2 cellular contexts compared by ENCODE assay signal in genomic region chr1:11893907-11894251, GRCh38.
TF ChIP-seq lines count a peak whose summit lies in the region.

No MANE protein-coding gene starts in this region.

TF ChIP-seq in GM23338, 12 proteins besides CTCF, POLR2A, EP300 and RAD21:
- no peak for TF ChIP-seq STAT1 (IDR thresholded peaks at IDR 0.05; ENCODE audit: unreplicated experiment)
- peak; percentile 37 for TF ChIP-seq REST (IDR thresholded peaks at IDR 0.05; ENCODE audit: unreplicated experiment)

TF ChIP-seq in endothelial cell of umbilical vein, 7 proteins besides CTCF, POLR2A, EP300 and RAD21:
- TF ChIP-seq MYC (IDR thresholded peaks at IDR 0.05; ENCODE audit: low read depth, low read length) (no peak), JUN (IDR thresholded peaks at IDR 0.05; ENCODE audit: borderline replicate concordance, insufficient read depth, insufficient read length, low read depth) (no peak), GATA2 (IDR thresholded peaks at IDR 0.05; ENCODE audit: insufficient read depth, insufficient read length, low read depth, low read length) (no peak), EZH2 (IDR thresholded peaks at IDR 0.05; ENCODE audit: borderline replicate concordance, low read depth, low read length, severe bottlenecking) (no peak), POLR2AphosphoS5 (IDR thresholded peaks at IDR 0.05; ENCODE audit: insufficient read depth, low read depth, low read length) (no peak), FOS (IDR thresholded peaks at IDR 0.05; ENCODE audit: borderline replicate concordance, insufficient read depth, low read length) (no peak), MAX (IDR thresholded peaks at IDR 0.05; ENCODE audit: insufficient read depth, insufficient read length) (no peak)
TF ChIP-seq in endothelial cell of umbilical vein: peak in this region for 0.
